ENCODE assay signal across 8 cellular contexts in the genomic region with DNA sequence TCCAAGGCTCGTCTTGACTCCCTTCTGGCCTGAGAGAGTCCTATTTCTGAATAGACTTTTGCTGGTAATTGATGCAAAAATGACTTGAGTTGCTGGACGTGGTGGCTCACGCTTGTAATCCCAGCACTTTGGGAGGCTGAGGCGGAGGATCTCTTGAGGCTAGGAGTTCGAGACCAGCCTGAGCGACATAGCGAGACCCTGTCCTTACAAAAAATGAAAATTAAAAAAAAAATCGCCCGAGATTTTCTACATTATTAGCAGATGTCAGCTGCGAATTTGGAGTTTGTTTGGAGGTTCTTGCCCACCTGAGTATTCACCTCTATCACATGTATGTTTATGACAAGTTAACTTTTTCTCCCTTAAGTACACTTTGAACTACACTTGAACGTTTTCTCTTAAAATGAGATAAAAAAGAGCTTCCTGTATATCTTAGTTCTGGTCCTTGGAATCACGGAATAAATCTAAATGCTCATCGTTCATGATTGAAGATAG. TPM values are rescaled to one million over a fixed set of nuclear protein-coding genes. Genes with fewer than 3 reads are reported as not detected.
DNase-seq lines count a peak whose midpoint lies in the region; FAIRE-seq and TF ChIP-seq lines count a peak whose summit lies in the region.

No MANE protein-coding gene starts in this region.

- no peaks in the 10 kb centered on the region for H3K9me3 ChIP-seq in HAP-1

- intact Hi-C loops in activated CD4-positive, alpha-beta memory T cell treated with anti-CD3 and anti-CD28 coated beads for 36 hours (cut with micrococcal nuclease): loop anchor here (1.0 to 5.0 kb wide), 6 partner anchors 57 to 549 kb away; partner anchors contain the start of genes AAK1 and TIA1

- DNase-seq in HAP-1 (ENCODE audit: low spot score in 2 of 2): no peak
- no peak for DNase-seq in activated CD4-positive, alpha-beta memory T cell treated with anti-CD3 and anti-CD28 coated beads for 36 hours
- DNase-seq in glutamatergic neuron: no peak
- no peak for DNase-seq in occipital lobe (lab: John Stamatoyannopoulos, UW)
- no peak for DNase-seq in GM12892 (ENCODE audit: insufficient read length)
- no peak for DNase-seq in hypothalamus (lab: John Stamatoyannopoulos, UW)
- no peak for DNase-seq in activated CD4-positive, CD25-positive, alpha-beta regulatory T cell (lab: John Stamatoyannopoulos, UW)

- H3K36me3 Mint-ChIP-seq in activated CD4-positive, alpha-beta memory T cell treated with anti-CD3 and anti-CD28 coated beads for 36 hours: peaks cover 2% of the 10 kb centered on the region
- no peaks in the 10 kb centered on the region for H3K36me3 Mint-ChIP-seq in glutamatergic neuron (ENCODE audit: unreplicated experiment)

- H3K9me3 Mint-ChIP-seq in activated CD4-positive, alpha-beta memory T cell treated with anti-CD3 and anti-CD28 coated beads for 36 hours: no peaks in the 10 kb centered on the region
- peaks cover 14% of the 10 kb centered on the region for H3K9me3 Mint-ChIP-seq in glutamatergic neuron (ENCODE audit: unreplicated experiment)

- H3K4me3 Mint-ChIP-seq in activated CD4-positive, alpha-beta memory T cell treated with anti-CD3 and anti-CD28 coated beads for 36 hours: peak overlapping the region; percentile 97
- H3K4me3 Mint-ChIP-seq in glutamatergic neuron (ENCODE audit: unreplicated experiment): peak overlapping the region; percentile 88

- peaks cover 20% of the 10 kb centered on the region for H3K4me1 Mint-ChIP-seq in activated CD4-positive, alpha-beta memory T cell treated with anti-CD3 and anti-CD28 coated beads for 36 hours (ENCODE audit: low read depth)
- H3K4me1 Mint-ChIP-seq in glutamatergic neuron (ENCODE audit: low read depth, unreplicated experiment): peaks cover 2% of the 10 kb centered on the region

- peak overlapping the region; percentile 99 for H3K27ac Mint-ChIP-seq in activated CD4-positive, alpha-beta memory T cell treated with anti-CD3 and anti-CD28 coated beads for 36 hours
- H3K27ac Mint-ChIP-seq in glutamatergic neuron (ENCODE audit: unreplicated experiment): peak overlapping the region; percentile 98

- H3K27ac ChIP-seq in skin epidermis: peak overlapping the region in 20 of 21 experiments; percentile 91 to 100 (median 98)

- CTCF ChIA-PET in activated CD4-positive, alpha-beta memory T cell treated with anti-CD3 and anti-CD28 coated beads for 36 hours (lab: Charles Lee): interaction anchor here (0.7 to 2.3 kb wide), 10 partner anchors 19 to 657 kb away, joined by 3 to 9 read pairs (median 4); partner anchors contain the start of gene SNRPG

- peaks cover 1% of the 10 kb centered on the region for H3K27me3 Mint-ChIP-seq in activated CD4-positive, alpha-beta memory T cell treated with anti-CD3 and anti-CD28 coated beads for 36 hours
- H3K27me3 Mint-ChIP-seq in glutamatergic neuron (ENCODE audit: unreplicated experiment): peaks cover 6% of the 10 kb centered on the region

- in situ Hi-C loops in HAP-1 (cut with MboI; ENCODE audit: low sequenced_read_pairs): no loop called here

- no peak for TF ChIP-seq POLR2A in GM12892 (IDR thresholded peaks at IDR 0.05; ENCODE audit: low read depth, low read length)

- H3K4me1 ChIP-seq in HAP-1: peaks cover 4% of the 10 kb centered on the region

- H3K4me3 ChIP-seq in HAP-1 (peak overlapping the region; percentile 65), skin epidermis (peak overlapping the region; percentile 51 to 77 (median 65))

- POLR2A ChIA-PET in activated CD4-positive, alpha-beta memory T cell treated with anti-CD3 and anti-CD28 coated beads for 36 hours (lab: Charles Lee): interaction anchor here (0.5 to 3.9 kb wide), 25 partner anchors 8 to 317 kb away, joined by 3 to 26 read pairs (median 5); partner anchors contain the start of genes FAM136A, MXD1, PCYOX1 and SNRPG

- TF ChIP-seq CTCF in glutamatergic neuron (IDR thresholded peaks at IDR 0.05; ENCODE audit: partially characterized antibody, unreplicated experiment): no peak

- no peak for FAIRE-seq in GM12892 (lab: Jason Lieb, UNC)

- H3K36me3 ChIP-seq in HAP-1 (replicated peaks): no peaks in the 10 kb centered on the region

- no peaks in the 10 kb centered on the region for H3K27me3 ChIP-seq in HAP-1 (ENCODE audit: low read depth)

RNA-seq across cellular contexts. Expression of gene C2orf42, which starts 0.5 kb away (rescaled TPM):
- 10 to 100 TPM; 23.5 to 23.9 TPM for total RNA-seq in activated CD4-positive, alpha-beta memory T cell treated with anti-CD3 and anti-CD28 coated beads for 36 hours
- total RNA-seq in glutamatergic neuron (ENCODE audit: unreplicated experiment) (11.0 TPM), occipital lobe (32.0 TPM)
- 7.4 TPM for polyA plus RNA-seq in GM12892 (2012; ENCODE audit: missing spikeins)

RNA-seq across cellular contexts. Expression of gene TIA1, which starts 57.1 kb away (rescaled TPM):
- total RNA-seq in activated CD4-positive, alpha-beta memory T cell treated with anti-CD3 and anti-CD28 coated beads for 36 hours: 10 to 100 TPM; 82.5 to 98.6 TPM
- total RNA-seq in glutamatergic neuron (ENCODE audit: unreplicated experiment): 403 TPM
- total RNA-seq in occipital lobe: 461 TPM
- 62.9 TPM for polyA plus RNA-seq in GM12892 (2012; ENCODE audit: missing spikeins)
